8 cellular contexts compared by ENCODE assay signal in the genomic region with DNA sequence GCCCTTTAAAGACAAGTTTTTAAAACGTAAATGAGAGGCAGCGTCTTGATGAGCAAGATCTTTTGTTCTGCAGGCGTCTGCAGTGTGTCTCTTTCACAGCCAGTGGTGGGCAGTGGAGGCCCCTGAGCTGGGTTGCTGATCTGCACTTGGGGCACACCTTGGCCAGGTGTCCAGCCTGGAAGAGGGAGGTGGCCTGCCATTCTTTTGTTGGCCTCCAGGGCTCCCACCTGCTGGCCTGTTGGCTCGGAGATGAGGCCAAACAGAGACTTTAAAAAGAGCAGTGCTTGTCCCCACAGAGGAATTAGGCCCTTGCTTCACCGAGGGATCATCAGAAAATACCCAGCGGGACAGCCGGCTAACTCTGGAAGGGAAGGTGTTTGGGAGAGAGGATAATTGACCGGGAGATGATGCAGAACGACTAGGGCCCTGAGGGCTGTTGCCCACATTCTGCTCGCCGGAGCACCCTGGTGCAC.
DNase-seq lines count a peak whose midpoint lies in the region; ATAC-seq and TF ChIP-seq lines count a peak whose summit lies in the region.

No MANE protein-coding gene starts in this region.

- H3K27ac ChIP-seq in RWPE2 (ENCODE audit: poor library complexity, severe bottlenecking) (peak overlapping the region; percentile 28), ascending aorta (no peak overlapping the region), uterus (peak overlapping the region in 1 of 2 donors; percentile 49)

- peak; percentile 43; the same call in 2 of the 3 replicates for ATAC-seq in RWPE2 (ENCODE audit: low read depth)
- ATAC-seq in Right ventricle myocardium inferior: no peak

- H3K27me3 ChIP-seq in RWPE2 (ENCODE audit: insufficient read depth, poor library complexity, severe bottlenecking): no peaks in the 10 kb centered on the region
- no peaks in the 10 kb centered on the region for H3K27me3 ChIP-seq in ascending aorta
- H3K27me3 ChIP-seq in uterus: no peaks in the 10 kb centered on the region

- H3K9me3 ChIP-seq in RWPE2 (ENCODE audit: severe bottlenecking): no peaks in the 10 kb centered on the region
- no peaks in the 10 kb centered on the region for H3K9me3 ChIP-seq in ascending aorta
- no peaks in the 10 kb centered on the region for H3K9me3 ChIP-seq in uterus

- no peaks in the 10 kb centered on the region for H3K9me3 Mint-ChIP-seq in nephron

- intact Hi-C loops in ascending aorta (cut with DNase I) (no loop called here), uterus (cut with DNase I; ENCODE audit: low total_unique reads) (no loop called here), Right ventricle myocardium inferior (cut with DNase I) (no loop called here)

- TF ChIP-seq CTCF in GM12874 (IDR thresholded peaks at IDR 0.05; ENCODE audit: insufficient read depth, low read depth, low read length): 0 out of 2 replicates have a peak, but pooled peaks have one; percentile 18
- TF ChIP-seq CTCF in RWPE2 (IDR thresholded peaks at IDR 0.05; ENCODE audit: poor library complexity, severe bottlenecking): no peak
- peak; percentile 35 for TF ChIP-seq CTCF in choroid plexus epithelial cell (conservative IDR thresholded peaks at IDR 0.05; ENCODE audit: low read depth, low read length)
- TF ChIP-seq CTCF in nephron (IDR thresholded peaks at IDR 0.05; ENCODE audit: unreplicated experiment in 3 of 3): peak in 1 of 3 experiments; percentile 18
- TF ChIP-seq CTCF in ascending aorta (IDR thresholded peaks at IDR 0.05): no peak
- no peak for TF ChIP-seq CTCF in uterus (IDR thresholded peaks at IDR 0.05)

- no peak for TF ChIP-seq POLR2A in uterus (IDR thresholded peaks at IDR 0.05)

- no peak overlapping the region for H3K4me3 Mint-ChIP-seq in nephron

- peaks cover 13% of the 10 kb centered on the region; the same call in 1 of the 2 replicates for H3K36me3 ChIP-seq in RWPE2 (ENCODE audit: low read depth)
- no peaks in the 10 kb centered on the region for H3K36me3 ChIP-seq in ascending aorta
- no peaks in the 10 kb centered on the region for H3K36me3 ChIP-seq in uterus

- H3K4me3 ChIP-seq in RWPE2 (ENCODE audit: severe bottlenecking): no peak overlapping the region
- H3K4me3 ChIP-seq in choroid plexus epithelial cell (ENCODE audit: low read depth, low read length): no peak overlapping the region
- no peak overlapping the region for H3K4me3 ChIP-seq in ascending aorta
- H3K4me3 ChIP-seq in uterus: no peak overlapping the region

- peak overlapping the region; percentile 33 to 45 (median 38) for H3K27ac Mint-ChIP-seq in nephron

- DNase-seq in RWPE2 (ENCODE audit: low spot score) (no peak), choroid plexus epithelial cell (ENCODE audit: low read depth) (no peak), ascending aorta (ENCODE audit: low spot score in 2 of 2) (no peak), OCI-M2 (lab: John Stamatoyannopoulos, UW; ENCODE audit: unreplicated experiment) (no peak), uterus (no peak), Right ventricle myocardium inferior (ENCODE audit: missing footprints) (no peak)

- H3K4me1 ChIP-seq in RWPE2 (ENCODE audit: insufficient read depth, poor library complexity, severe bottlenecking): peaks cover 11% of the 10 kb centered on the region
- no peaks in the 10 kb centered on the region for H3K4me1 ChIP-seq in ascending aorta
- H3K4me1 ChIP-seq in uterus: no peaks in the 10 kb centered on the region

- no peaks in the 10 kb centered on the region for H3K27me3 Mint-ChIP-seq in nephron (ENCODE audit: low read depth)

- H3K36me3 Mint-ChIP-seq in nephron (ENCODE audit: low read depth): no peaks in the 10 kb centered on the region

- H3K4me1 Mint-ChIP-seq in nephron: peaks cover 78% of the 10 kb centered on the region

Comparison
In these comparisons a context has a peak if more than half of its experiments do, and no peak if none do; other contexts are left out.
1. CTCF ChIP-seq: peak in GM12874 (single experiment) and choroid plexus epithelial cell (single experiment); none in RWPE2 (single experiment), ascending aorta (0 of 3) and uterus (0 of 4).